ENCODE assay signal across 22 cellular contexts in the genomic region with DNA sequence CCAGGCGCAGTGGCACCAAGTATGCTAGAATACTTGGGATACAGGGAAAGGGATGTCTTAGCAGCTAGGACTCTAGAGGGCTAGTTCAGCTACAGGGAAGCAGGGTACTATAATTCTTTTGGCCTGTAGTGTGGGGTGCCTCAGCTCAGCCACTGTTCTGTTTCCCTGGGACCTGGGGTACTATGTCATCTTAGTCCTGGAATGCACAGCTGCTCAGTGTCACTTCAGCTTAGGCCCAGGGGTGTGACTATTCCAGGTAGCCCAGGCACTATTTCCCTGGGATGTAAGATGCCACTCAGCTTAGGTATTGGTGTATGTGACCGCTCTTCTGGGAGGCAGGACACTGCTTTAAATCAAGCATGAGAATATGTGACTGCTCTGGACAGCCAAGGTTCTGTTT. TPM values are rescaled to one million over a fixed set of nuclear protein-coding genes. Genes with fewer than 3 reads are reported as not detected.
DNase-seq lines count a peak whose midpoint lies in the region; ATAC-seq and TF ChIP-seq lines count a peak whose summit lies in the region.
"Had no signal": no experiment of that assay in that cellular context is flagged by ENCODE, and none has a peak within 500 bp of the region (broad histone marks: within the 10 kb centered on the region; RNA-seq: fewer than 3 reads in every experiment).

No MANE protein-coding gene starts in this region.

- no peaks in the 10 kb centered on the region for H4K20me1 ChIP-seq in DND-41 (ENCODE audit: insufficient read depth, low read length)

- no peaks in the 10 kb centered on the region for H3K27me3 ChIP-seq in DND-41 (ENCODE audit: insufficient read depth, low read length, poor library complexity)
- H3K27me3 ChIP-seq in HL-60 (ENCODE audit: insufficient read depth, poor library complexity, severe bottlenecking): no peaks in the 10 kb centered on the region
- no peaks in the 10 kb centered on the region for H3K27me3 ChIP-seq in aorta (ENCODE audit: control insufficient read depth in 1 of 2, insufficient read depth in 2 of 2, low read length in 1 of 2)
- no peaks in the 10 kb centered on the region for H3K27me3 ChIP-seq in upper lobe of left lung
- H3K27me3 ChIP-seq: body of pancreas, esophagus squamous epithelium, right atrium auricular region had no signal

- no peak for TF ChIP-seq POLR2A in upper lobe of left lung (IDR thresholded peaks at IDR 0.05)

- 84% methylated on average over 2 of the region's 2 CpGs for WGBS in aorta, 2 donors
- WGBS in upper lobe of left lung, 2 donors: 97 to 100% methylated on average over 1 to 2 of the region's 2 CpGs

- peak; percentile 2; the same call in 1 of the 3 replicates for ATAC-seq in DND-41 (ENCODE audit: insufficient read depth, low read depth)
- ATAC-seq in GM21723 (IDR thresholded peaks at IDR 0.05; ENCODE audit: unreplicated experiment): peak; percentile 8
- ATAC-seq in aorta (ENCODE audit: low FRiP score): no peak
- no peak for ATAC-seq in upper lobe of left lung (ENCODE audit: low FRiP score in 2 of 2)
- ATAC-seq: body of pancreas had no signal

- H3K9ac ChIP-seq in DND-41 (ENCODE audit: low read depth, low read length): no peak overlapping the region; the same call in 1 of the 2 replicates

- H3K27ac ChIP-seq in DND-41 (ENCODE audit: low read length) (peak overlapping the region; percentile 96), HL-60 (replicated peaks) (peak overlapping the region; percentile 67), aorta (ENCODE audit: low read depth in 1 of 2, low read length in 2 of 2) (no peak overlapping the region), upper lobe of left lung (no peak overlapping the region)
- H3K27ac ChIP-seq: body of pancreas, esophagus squamous epithelium, right atrium auricular region, suprapubic skin had no signal

- no peak for DNase-seq in DND-41
- no peak for DNase-seq in HL-60 (ENCODE audit: low read depth in 1 of 2, low spot score in 1 of 2)
- DNase-seq in myocyte (ENCODE audit: low read depth): peak; percentile 1
- DNase-seq in NCI-H2196 (lab: John Stamatoyannopoulos, UW; ENCODE audit: unreplicated experiment): no peak
- DNase-seq in LoVo (ENCODE audit: low spot score): no peak
- DNase-seq in aorta: no peak
- no peak for DNase-seq in upper lobe of left lung
- DNase-seq: activated naive CD8-positive, alpha-beta T cell treated with anti-CD3 and anti-CD28 coated beads, Interleukin-2, amount 10 ng/mL, durations not matched to agents 7 days and 5 days; CD4-positive, alpha-beta memory T cell; effector memory CD8-positive, alpha-beta T cell; esophagus squamous epithelium; kidney; occipital lobe; T-helper 1 cell had no signal

- H3K4me2 ChIP-seq in DND-41 (ENCODE audit: insufficient read depth, low read length): peak overlapping the region; percentile 52; the same call in 1 of the 2 replicates

- intact Hi-C loops in aorta (cut with DNase I): no loop called here

- H2AFZ ChIP-seq in DND-41 (ENCODE audit: low read depth, low read length): peak overlapping the region; percentile 38

- TF ChIP-seq EP300 in upper lobe of left lung (IDR thresholded peaks at IDR 0.05): no peak

- H3K4me3 ChIP-seq in DND-41 (ENCODE audit: low read depth in 1 of 2, low read length in 2 of 2) (no peak overlapping the region), HL-60 (replicated peaks; ENCODE audit: insufficient read depth, low read length) (no peak overlapping the region), aorta (ENCODE audit: low read length in 2 of 2) (no peak overlapping the region), upper lobe of left lung (no peak overlapping the region)
- H3K4me3 ChIP-seq: body of pancreas, esophagus squamous epithelium, right atrium auricular region, suprapubic skin had no signal

- H3K36me3 ChIP-seq in DND-41 (ENCODE audit: insufficient read depth, low read length) (no peaks in the 10 kb centered on the region), aorta (ENCODE audit: control insufficient read depth in 1 of 2, insufficient read depth in 2 of 2, low read length in 1 of 2) (no peaks in the 10 kb centered on the region), upper lobe of left lung (no peaks in the 10 kb centered on the region)
- H3K36me3 ChIP-seq: esophagus squamous epithelium, right atrium auricular region, suprapubic skin had no signal

- H3K4me1 ChIP-seq in DND-41 (ENCODE audit: insufficient read depth, low read length): peaks cover 30% of the 10 kb centered on the region
- H3K4me1 ChIP-seq in aorta (ENCODE audit: control insufficient read depth in 1 of 2, insufficient read depth in 2 of 2, low read length in 2 of 2): no peaks in the 10 kb centered on the region
- H3K4me1 ChIP-seq in upper lobe of left lung: no peaks in the 10 kb centered on the region
- H3K4me1 ChIP-seq: body of pancreas, esophagus squamous epithelium, right atrium auricular region, suprapubic skin had no signal

- H3K9me3 ChIP-seq in DND-41 (ENCODE audit: insufficient read depth, low read length, severe bottlenecking): no peaks in the 10 kb centered on the region
- H3K9me3 ChIP-seq in aorta (ENCODE audit: control insufficient read depth, low read length): no peaks in the 10 kb centered on the region
- H3K9me3 ChIP-seq in upper lobe of left lung: no peaks in the 10 kb centered on the region
- H3K9me3 ChIP-seq: body of pancreas, esophagus squamous epithelium, suprapubic skin had no signal

- TF ChIP-seq CTCF in DND-41 (IDR thresholded peaks at IDR 0.05; ENCODE audit: borderline replicate concordance, extremely low read depth, low read length, poor library complexity, severe bottlenecking) (no peak), HL-60 (IDR thresholded peaks at IDR 0.05; ENCODE audit: insufficient read depth, low read length) (no peak), upper lobe of left lung (IDR thresholded peaks at IDR 0.05) (no peak)

- no peaks in the 10 kb centered on the region for H3K79me2 ChIP-seq in DND-41 (ENCODE audit: insufficient read depth, low read length)

RNA-seq across cellular contexts. Expression of a gene that starts 34.1 kb away (rescaled TPM):
- total RNA-seq in myocyte (not detected in 2 replicates), aorta (not detected), upper lobe of left lung (not detected)
- polyA plus RNA-seq in myocyte (2012): not detected
- not detected for polyA plus RNA-seq in aorta
- total RNA-seq: activated CD4-positive, alpha-beta T cell treated with anti-CD3 and anti-CD28 coated beads, Interleukin-2, amount 10 ng/mL, durations not matched to agents 24 days and 14 days; activated naive CD8-positive, alpha-beta T cell treated with anti-CD3 and anti-CD28 coated beads, Interleukin-2, amount 10 ng/mL, durations not matched to agents 7 days and 5 days; activated T-helper 17 cell treated with anti-CD3 and anti-CD28 coated beads, Interleukin-2, amount 50 U/mL, for 72 hours; body of pancreas; CD4-positive, alpha-beta memory T cell; kidney; lung microvascular endothelial cell; MCF 10A; occipital lobe; right atrium auricular region; suprapubic skin had no signal

Comparison
In these comparisons a context has a peak if more than half of its experiments do, and no peak if none do; other contexts are left out.
1. ATAC-seq: peak in DND-41 (single experiment) and GM21723 (single experiment); none in aorta (single experiment) and upper lobe of left lung (0 of 2).
2. H3K27ac ChIP-seq: peak in DND-41 (single experiment) and HL-60 (single experiment); none in aorta (0 of 2) and upper lobe of left lung (0 of 4).